In genomic region chr9:71741841-71742648, GRCh38 we compare ENCODE assay signal across 1 cellular context.
TF ChIP-seq lines count a peak whose summit lies in the region.

No MANE protein-coding gene starts in this region.

TF ChIP-seq in K562, 482 proteins besides CTCF, POLR2A, EP300 and RAD21 (continued from another document and continues in another):
- TF ChIP-seq TFE3 (CRISPR knock-in tag; IDR thresholded peaks at IDR 0.05) (no peak), FOXJ3 (CRISPR knock-in tag; IDR thresholded peaks at IDR 0.05) (no peak), TRIM28 (IDR thresholded peaks at IDR 0.05) (0 out of 2 replicates have a peak, but pooled peaks have one; percentile 18), GTF2E2 (tag; IDR thresholded peaks at IDR 0.05) (no peak), ZNF354B (CRISPR knock-in tag; IDR thresholded peaks at IDR 0.05) (no peak), ZNF79 (CRISPR knock-in tag; IDR thresholded peaks at IDR 0.05; ENCODE audit: low read depth) (no peak), ZKSCAN1 (IDR thresholded peaks at IDR 0.05; ENCODE audit: low read depth, low read length) (no peak), TEAD4 (IDR thresholded peaks at IDR 0.05; ENCODE audit: low read length) (peak; percentile 95), TEAD4 (CRISPR knock-in tag; IDR thresholded peaks at IDR 0.05; ENCODE audit: borderline replicate concordance) (no peak), ZBTB40 (IDR thresholded peaks at IDR 0.05) (no peak), ZBTB40 (CRISPR knock-in tag; IDR thresholded peaks at IDR 0.05) (no peak), TOE1 (IDR thresholded peaks at IDR 0.05; ENCODE audit: borderline replicate concordance) (no peak), TOE1 (CRISPR knock-in tag; IDR thresholded peaks at IDR 0.05; ENCODE audit: borderline replicate concordance, low read depth) (no peak), ATF1 (CRISPR knock-in tag; IDR thresholded peaks at IDR 0.05) (no peak), ATF1 (tag; IDR thresholded peaks at IDR 0.05) (0 out of 2 replicates have a peak, but pooled peaks have one; percentile 8), ZNF311 (CRISPR knock-in tag; IDR thresholded peaks at IDR 0.05) (no peak), ZFPM2 (CRISPR knock-in tag; IDR thresholded peaks at IDR 0.05) (no peak), SMAD1 (IDR thresholded peaks at IDR 0.05; ENCODE audit: low read depth, low read length, partially characterized antibody) (no peak), DIDO1 (tag; IDR thresholded peaks at IDR 0.05; ENCODE audit: low read depth) (no peak), IRF2 (CRISPR knock-in tag; IDR thresholded peaks at IDR 0.05) (no peak), PCBP2 (IDR thresholded peaks at IDR 0.05; ENCODE audit: low read depth, low read length, poor library complexity, severe bottlenecking) (no peak), ZNF224 (CRISPR knock-in tag; IDR thresholded peaks at IDR 0.05) (no peak), SIN3B (IDR thresholded peaks at IDR 0.05; ENCODE audit: low read depth) (no peak), HDGF (IDR thresholded peaks at IDR 0.05) (no peak), GTF2A2 (tag; IDR thresholded peaks at IDR 0.05) (no peak), E4F1 (CRISPR knock-in tag; IDR thresholded peaks at IDR 0.05; ENCODE audit: borderline replicate concordance) (no peak), ZNF146 (CRISPR knock-in tag; IDR thresholded peaks at IDR 0.05; ENCODE audit: unreplicated experiment) (no peak), EWSR1 (IDR thresholded peaks at IDR 0.05; ENCODE audit: borderline replicate concordance, low read depth, partially characterized antibody) (no peak), NFIC (IDR thresholded peaks at IDR 0.05) (peak; percentile 78), PML (IDR thresholded peaks at IDR 0.05; ENCODE audit: low read length) (peak; percentile 94), GTF3C2 (IDR thresholded peaks at IDR 0.05; ENCODE audit: borderline replicate concordance, extremely low read depth, insufficient read length) (no peak), ZFP1 (CRISPR knock-in tag; IDR thresholded peaks at IDR 0.05) (no peak), SMARCE1 (IDR thresholded peaks at IDR 0.05) (peak; percentile 92), PHB2 (IDR thresholded peaks at IDR 0.05; ENCODE audit: low read depth) (peak; percentile 49; the same call in 1 of the 2 replicates), MEF2A (IDR thresholded peaks at IDR 0.05; ENCODE audit: control insufficient read depth, low read depth, low read length) (no peak), SRSF1 (IDR thresholded peaks at IDR 0.05; ENCODE audit: low read depth, low read length) (no peak), ZSCAN29 (IDR thresholded peaks at IDR 0.05) (no peak), TEAD2 (tag; IDR thresholded peaks at IDR 0.05) (no peak), KLF16 (IDR thresholded peaks at IDR 0.05) (peak; percentile 92), FOXA1 (IDR thresholded peaks at IDR 0.05; ENCODE audit: borderline replicate concordance) (no peak), CXXC5 (CRISPR knock-in tag; IDR thresholded peaks at IDR 0.05) (peak; percentile 43), ZNF449 (CRISPR knock-in tag; IDR thresholded peaks at IDR 0.05) (0 out of 2 replicates have a peak, but pooled peaks have one; percentile 13), HMGXB4 (CRISPR knock-in tag; IDR thresholded peaks at IDR 0.05) (no peak), CREBBP (IDR thresholded peaks at IDR 0.05; ENCODE audit: low read depth, low read length) (no peak), CBX1 (IDR thresholded peaks at IDR 0.05; ENCODE audit: low read depth) (no peak), ESRRB (CRISPR knock-in tag; IDR thresholded peaks at IDR 0.05; ENCODE audit: borderline replicate concordance) (no peak), ZNF263 (CRISPR knock-in tag; IDR thresholded peaks at IDR 0.05; ENCODE audit: borderline replicate concordance) (no peak), THRB (CRISPR knock-in tag; conservative IDR thresholded peaks at IDR 0.05) (no peak)
